Comparison of ENCODE assay signal across 7 cellular contexts in the genomic region with DNA sequence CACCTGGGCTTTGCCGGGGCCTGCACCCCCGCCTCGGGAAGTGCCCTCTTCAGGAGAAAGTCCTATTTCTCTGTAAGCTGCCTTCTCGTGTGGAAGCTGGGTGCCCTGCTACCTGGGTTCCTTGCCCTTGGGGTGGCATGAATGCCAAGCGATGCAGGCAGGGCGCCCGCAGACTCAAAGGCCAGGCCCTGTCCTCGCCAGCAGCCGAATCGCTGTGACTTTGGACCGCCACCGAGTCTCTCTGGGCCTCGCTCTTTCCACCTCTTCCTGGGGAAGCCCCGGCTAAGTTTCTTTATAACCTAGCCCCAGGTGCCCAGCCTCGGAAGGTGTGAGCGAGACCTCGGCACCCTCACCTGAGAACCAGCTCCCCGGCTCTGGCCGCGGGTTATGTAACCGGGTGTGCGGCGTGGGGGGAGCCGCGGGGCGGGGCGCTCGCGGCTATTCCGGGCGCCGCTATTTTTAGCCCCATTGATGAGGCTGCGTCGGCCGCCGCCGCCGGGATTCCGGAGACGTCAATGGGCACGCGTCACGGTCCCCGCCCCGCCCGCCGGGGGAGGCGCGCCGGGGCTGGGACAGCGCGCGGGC. TPM values are rescaled to one million over a fixed set of nuclear protein-coding genes. Genes with fewer than 3 reads are reported as not detected.
DNase-seq lines count a peak whose midpoint lies in the region; ATAC-seq and TF ChIP-seq lines count a peak whose summit lies in the region.

No MANE protein-coding gene starts in this region.

- no peaks in the 10 kb centered on the region for H3K9me3 Mint-ChIP-seq in activated T-cell treated with anti-CD3 and anti-CD28 coated beads, Interleukin-2, amount 50 U/mL, for 72 hours
- H3K9me3 Mint-ChIP-seq in stimulated activated effector memory CD8-positive, alpha-beta T cell treated with anti-CD3 and anti-CD28 coated beads, Interleukin-12 subunit alpha, Interleukin-12 subunit beta, amount 100 ng/mL, for 72 hours = no peaks in the 10 kb centered on the region

- peaks cover 73% of the 10 kb centered on the region for H3K4me1 Mint-ChIP-seq in activated T-cell treated with anti-CD3 and anti-CD28 coated beads, Interleukin-2, amount 50 U/mL, for 72 hours (ENCODE audit: low read depth)
- H3K4me1 Mint-ChIP-seq in stimulated activated effector memory CD8-positive, alpha-beta T cell treated with anti-CD3 and anti-CD28 coated beads, Interleukin-12 subunit alpha, Interleukin-12 subunit beta, amount 100 ng/mL, for 72 hours = peaks cover 65% of the 10 kb centered on the region

- H3K27me3 ChIP-seq in esophagus muscularis mucosa = no peaks in the 10 kb centered on the region
- no peaks in the 10 kb centered on the region for H3K27me3 ChIP-seq in muscle layer of duodenum (ENCODE audit: low read depth, low read length)

- peak overlapping the region; percentile 94 to 100 (median 97) for H3K27ac ChIP-seq in esophagus muscularis mucosa (replicated peaks in 1 of 4)
- peak overlapping the region; percentile 75 for H3K27ac ChIP-seq in muscle layer of duodenum (ENCODE audit: low read length)

- no peaks in the 10 kb centered on the region for H3K27me3 Mint-ChIP-seq in activated T-cell treated with anti-CD3 and anti-CD28 coated beads, Interleukin-2, amount 50 U/mL, for 72 hours (ENCODE audit: low read depth)

- H3K36me3 ChIP-seq in esophagus muscularis mucosa = no peaks in the 10 kb centered on the region
- peaks cover 0 to 4% of the 10 kb centered on the region in 2 donors for H3K36me3 ChIP-seq in muscle layer of duodenum (ENCODE audit: control insufficient read depth in 1 of 2, insufficient read depth in 2 of 2, low read length in 2 of 2)

- intact Hi-C loops in esophagus muscularis mucosa (cut with DNase I) = no loop called here

- peak; percentile 33 for DNase-seq in NOMO-1 treated with dmso at 0.1 percent for 144 hours (lab: John Stamatoyannopoulos, UW; ENCODE audit: unreplicated experiment)
- DNase-seq in activated T-cell treated with anti-CD3 and anti-CD28 coated beads, Interleukin-2, amount 50 U/mL, for 72 hours = peak; percentile 74 to 87
- DNase-seq in esophagus muscularis mucosa (ENCODE audit: extremely low spot score) = no peak
- peak; percentile 65 to 84 for DNase-seq in stimulated activated effector memory CD8-positive, alpha-beta T cell treated with anti-CD3 and anti-CD28 coated beads, Interleukin-12 subunit alpha, Interleukin-12 subunit beta, amount 100 ng/mL, for 72 hours (ENCODE audit: low spot score in 2 of 2)

- 34% methylated on average over 10 of the region's 53 CpGs for WGBS in esophagus muscularis mucosa

- TF ChIP-seq CTCF in esophagus muscularis mucosa (IDR thresholded peaks at IDR 0.05) = peak in 1 of 3 experiments; percentile 10

- no peak for TF ChIP-seq POLR2A in esophagus muscularis mucosa (IDR thresholded peaks at IDR 0.05; ENCODE audit: low read depth)

- TF ChIP-seq EP300 in esophagus muscularis mucosa (IDR thresholded peaks at IDR 0.05) = peak; percentile 98

- peak overlapping the region; percentile 74 to 81 for H3K4me3 Mint-ChIP-seq in activated T-cell treated with anti-CD3 and anti-CD28 coated beads, Interleukin-2, amount 50 U/mL, for 72 hours
- H3K4me3 Mint-ChIP-seq in stimulated activated effector memory CD8-positive, alpha-beta T cell treated with anti-CD3 and anti-CD28 coated beads, Interleukin-12 subunit alpha, Interleukin-12 subunit beta, amount 100 ng/mL, for 72 hours = peak overlapping the region; percentile 68

- no peaks in the 10 kb centered on the region for H3K9me3 ChIP-seq in esophagus muscularis mucosa
- H3K9me3 ChIP-seq in muscle layer of duodenum (ENCODE audit: control insufficient read depth in 1 of 2, low read length in 2 of 2) = no peaks in the 10 kb centered on the region

- H3K27ac Mint-ChIP-seq in activated T-cell treated with anti-CD3 and anti-CD28 coated beads, Interleukin-2, amount 50 U/mL, for 72 hours = no peak overlapping the region
- no peak overlapping the region for H3K27ac Mint-ChIP-seq in stimulated activated effector memory CD8-positive, alpha-beta T cell treated with anti-CD3 and anti-CD28 coated beads, Interleukin-12 subunit alpha, Interleukin-12 subunit beta, amount 100 ng/mL, for 72 hours

- peak overlapping the region; percentile 68 to 98 (median 75) for H3K4me3 ChIP-seq in esophagus muscularis mucosa
- peak overlapping the region; percentile 20 to 33 for H3K4me3 ChIP-seq in muscle layer of duodenum (ENCODE audit: low read depth in 1 of 2, low read length in 2 of 2)

- H3K4me1 ChIP-seq in esophagus muscularis mucosa = peaks cover 58 to 70% (median 62%) of the 10 kb centered on the region in 4 donors
- peaks cover 9 to 18% of the 10 kb centered on the region in 2 donors for H3K4me1 ChIP-seq in muscle layer of duodenum (ENCODE audit: control insufficient read depth in 1 of 2, insufficient read depth in 2 of 2, low read length in 2 of 2)

- ATAC-seq in GM18520 (IDR thresholded peaks at IDR 0.05; ENCODE audit: unreplicated experiment) = peak; percentile 37
- ATAC-seq in HG03139 (IDR thresholded peaks at IDR 0.05; ENCODE audit: unreplicated experiment) = peak; percentile 35
- ATAC-seq in activated T-cell treated with anti-CD3 and anti-CD28 coated beads, Interleukin-2, amount 50 U/mL, for 72 hours (replicated peaks in 1 of 2) = peak; percentile 54 to 62
- ATAC-seq in stimulated activated effector memory CD8-positive, alpha-beta T cell treated with anti-CD3 and anti-CD28 coated beads, Interleukin-12 subunit alpha, Interleukin-12 subunit beta, amount 100 ng/mL, for 72 hours = peak; percentile 61

- H3K36me3 Mint-ChIP-seq in activated T-cell treated with anti-CD3 and anti-CD28 coated beads, Interleukin-2, amount 50 U/mL, for 72 hours (ENCODE audit: insufficient read depth in 2 of 2) = peaks cover 0 to 3% of the 10 kb centered on the region in 2 donors
- H3K36me3 Mint-ChIP-seq in stimulated activated effector memory CD8-positive, alpha-beta T cell treated with anti-CD3 and anti-CD28 coated beads, Interleukin-12 subunit alpha, Interleukin-12 subunit beta, amount 100 ng/mL, for 72 hours = peaks cover 13% of the 10 kb centered on the region

RNA-seq across cellular contexts. Expression of a gene that starts 14.6 kb away (rescaled TPM):
- 100 to 1,000 TPM; 113 to 136 TPM for total RNA-seq in activated T-cell treated with anti-CD3 and anti-CD28 coated beads, Interleukin-2, amount 50 U/mL, for 72 hours
- total RNA-seq in esophagus muscularis mucosa = 10 to 100 TPM; 26.2 to 88.1 (median 59.4) TPM

RNA-seq across cellular contexts. Expression of a gene that starts 29.9 kb away (rescaled TPM):
- total RNA-seq in activated T-cell treated with anti-CD3 and anti-CD28 coated beads, Interleukin-2, amount 50 U/mL, for 72 hours = 10 to 100 TPM; 10.0 to 11.1 TPM
- 10 to 100 TPM; 13.3 to 26.9 (median 18.3) TPM for total RNA-seq in esophagus muscularis mucosa

RNA-seq across cellular contexts. Expression of a gene that starts 33.1 kb away (rescaled TPM):
- 10 to 100 TPM; 52.6 to 53.4 TPM for total RNA-seq in activated T-cell treated with anti-CD3 and anti-CD28 coated beads, Interleukin-2, amount 50 U/mL, for 72 hours
- total RNA-seq in esophagus muscularis mucosa = 10 to 100 TPM; 30.3 to 71.4 (median 61.2) TPM

RNA-seq across cellular contexts. Expression of a gene that starts 42.8 kb away (rescaled TPM):
- not detected for total RNA-seq in activated T-cell treated with anti-CD3 and anti-CD28 coated beads, Interleukin-2, amount 50 U/mL, for 72 hours
- total RNA-seq in esophagus muscularis mucosa = 10 to 100 TPM in 1 of 4 donors, 1 to 10 TPM in 3; 2.1 to 26.6 (median 5.6) TPM
